In the genomic region with DNA sequence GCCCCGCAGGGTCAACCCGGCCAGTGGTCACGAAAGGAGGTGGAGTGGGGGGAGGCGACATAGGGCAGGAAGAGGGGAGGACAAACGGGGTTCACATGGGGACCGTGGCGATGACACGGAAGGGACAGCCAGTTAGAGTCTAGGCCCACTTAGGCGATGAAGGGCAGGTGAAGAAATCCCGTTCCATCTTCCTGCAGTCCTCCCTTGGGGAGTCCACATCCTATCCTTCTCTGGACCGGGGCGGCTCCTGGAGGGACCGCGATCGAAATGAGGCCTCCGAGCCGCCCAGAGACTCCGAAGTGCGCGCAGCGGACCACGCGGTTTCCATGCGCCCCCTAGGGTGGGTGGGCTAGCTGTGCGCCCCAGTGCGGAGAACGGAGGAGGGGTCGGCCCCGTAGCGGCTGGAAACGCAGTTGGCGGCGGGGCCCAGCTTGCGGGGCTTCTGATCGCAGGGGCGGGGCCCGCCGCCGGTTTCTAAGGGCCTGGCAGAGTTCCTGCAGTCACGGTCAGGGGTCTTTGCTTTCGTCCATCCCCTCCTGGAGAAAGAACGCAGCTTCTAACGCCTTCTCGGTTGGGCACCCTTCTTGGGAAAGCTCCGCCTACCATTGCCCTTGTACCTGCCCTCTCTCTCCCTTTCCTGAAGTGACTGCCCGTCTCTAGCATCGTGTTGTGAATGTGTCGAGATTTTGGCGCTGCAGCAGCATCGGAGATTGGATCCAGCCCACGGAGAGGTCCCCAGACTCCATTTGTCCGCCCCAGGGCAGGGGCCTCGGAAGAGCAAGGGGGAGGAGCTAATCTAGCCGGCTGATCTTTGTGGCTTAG, we compare ENCODE assay signal across 8 cellular contexts. TPM values are rescaled to one million over a fixed set of nuclear protein-coding genes. Genes with fewer than 3 reads are reported as not detected.
DNase-seq lines count a peak whose midpoint lies in the region; ATAC-seq and TF ChIP-seq lines count a peak whose summit lies in the region.

No MANE protein-coding gene starts in this region.

- intact Hi-C loops in CD4-positive, alpha-beta memory T cell (cut with micrococcal nuclease) = loop anchor here (2.0 kb wide), 1 partner anchor 37 kb away; a partner anchor contains a TSS

- no peaks in the 10 kb centered on the region for H3K27me3 ChIP-seq in CD4-positive, alpha-beta memory T cell (ENCODE audit: insufficient read depth, low read length)
- no peaks in the 10 kb centered on the region for H3K27me3 ChIP-seq in mucosa of rectum (ENCODE audit: control insufficient read depth in 2 of 2, insufficient read depth in 2 of 2, low read length in 2 of 2)

- peak overlapping the region; percentile 23 for H3K27ac ChIP-seq in CD4-positive, alpha-beta memory T cell (ENCODE audit: low read depth, low read length)
- no peak overlapping the region for H3K27ac ChIP-seq in mucosa of rectum (ENCODE audit: low read depth in 2 of 2, low read length in 2 of 2)

- peak overlapping the region; percentile 52 to 59 for H3K4me3 ChIP-seq in CD4-positive, alpha-beta memory T cell (ENCODE audit: low read length in 2 of 2)
- peak overlapping the region; percentile 70 to 78 for H3K4me3 ChIP-seq in mucosa of rectum (ENCODE audit: low read length in 2 of 2)

- no peaks in the 10 kb centered on the region for H3K27me3 Mint-ChIP-seq in CD4-positive, alpha-beta memory T cell
- H3K27me3 Mint-ChIP-seq in endothelial cell (ENCODE audit: unreplicated experiment) = peaks cover 4% of the 10 kb centered on the region

- ATAC-seq in GM19351 (IDR thresholded peaks at IDR 0.05; ENCODE audit: unreplicated experiment) = no peak
- ATAC-seq in HG03342 (IDR thresholded peaks at IDR 0.05; ENCODE audit: unreplicated experiment) = no peak

- peak overlapping the region; percentile 85 to 96 (median 92) for H3K4me3 Mint-ChIP-seq in CD4-positive, alpha-beta memory T cell
- peak overlapping the region; percentile 95 for H3K4me3 Mint-ChIP-seq in endothelial cell (ENCODE audit: unreplicated experiment)

- H3K4me1 ChIP-seq in CD4-positive, alpha-beta memory T cell (ENCODE audit: insufficient read depth, low read length) = peaks cover 10% of the 10 kb centered on the region
- peaks cover 11 to 12% of the 10 kb centered on the region in 2 donors for H3K4me1 ChIP-seq in mucosa of rectum (ENCODE audit: control insufficient read depth in 2 of 2, insufficient read depth in 2 of 2, low read length in 2 of 2)

- no peaks in the 10 kb centered on the region for H3K36me3 ChIP-seq in CD4-positive, alpha-beta memory T cell (ENCODE audit: insufficient read depth, low read length)
- H3K36me3 ChIP-seq in mucosa of rectum (ENCODE audit: control insufficient read depth in 2 of 2, insufficient read depth in 2 of 2, low read length in 2 of 2) = no peaks in the 10 kb centered on the region

- no peaks in the 10 kb centered on the region for H3K9me3 Mint-ChIP-seq in CD4-positive, alpha-beta memory T cell
- no peaks in the 10 kb centered on the region for H3K9me3 Mint-ChIP-seq in endothelial cell (ENCODE audit: unreplicated experiment)

- POLR2A ChIA-PET in CD4-positive, alpha-beta memory T cell (lab: Charles Lee; ENCODE audit: partially characterized antibody) = interaction anchor here (0.6 to 2.1 kb wide), 7 partner anchors 9 to 171 kb away, joined by 3 to 24 read pairs (median 3); a partner anchor contains a TSS

- H3K4me1 Mint-ChIP-seq in CD4-positive, alpha-beta memory T cell = peaks cover 9 to 20% (median 13%) of the 10 kb centered on the region in 4 donors
- peaks cover 8% of the 10 kb centered on the region for H3K4me1 Mint-ChIP-seq in endothelial cell (ENCODE audit: unreplicated experiment)

- CTCF ChIA-PET in CD4-positive, alpha-beta memory T cell (lab: Charles Lee; ENCODE audit: partially characterized antibody) = interaction anchor here (0.6 to 1.6 kb wide), 6 partner anchors 20 to 1011 kb away, joined by 3 to 5 read pairs (median 3); no protein-coding TSS in a partner anchor

- no peaks in the 10 kb centered on the region for H3K9me3 ChIP-seq in CD4-positive, alpha-beta memory T cell (ENCODE audit: control insufficient read depth in 1 of 2, low read length in 2 of 2)
- H3K9me3 ChIP-seq in mucosa of rectum (ENCODE audit: control insufficient read depth in 2 of 2, low read length in 2 of 2) = no peaks in the 10 kb centered on the region

- no peaks in the 10 kb centered on the region for H3K36me3 Mint-ChIP-seq in CD4-positive, alpha-beta memory T cell
- H3K36me3 Mint-ChIP-seq in endothelial cell (ENCODE audit: low read depth, unreplicated experiment) = no peaks in the 10 kb centered on the region

- peak overlapping the region; percentile 68 to 70 for H3K9ac ChIP-seq in mucosa of rectum (ENCODE audit: low read depth in 1 of 2, low read length in 2 of 2)

- DNase-seq in CD4-positive, alpha-beta memory T cell = peak; percentile 38 to 59 (median 44)
- DNase-seq in NCI-H1694 (lab: John Stamatoyannopoulos, UW) (peak; percentile 39), endothelial cell (ENCODE audit: low spot score) (peak; percentile 79)
- peak; percentile 25 to 28 for DNase-seq in activated CD8-positive, alpha-beta memory T cell treated with anti-CD3 and anti-CD28 coated beads for 4 hours (ENCODE audit: low read depth in 2 of 2)
- peak; percentile 29 to 60 for DNase-seq in stimulated activated CD8-positive, alpha-beta memory T cell treated with anti-CD3 and anti-CD28 coated beads, Interleukin-7, amount 100 ng/mL, for 4 hours (ENCODE audit: low read depth in 2 of 2)

- peak overlapping the region; percentile 2 to 95 (median 89) for H3K27ac Mint-ChIP-seq in CD4-positive, alpha-beta memory T cell
- H3K27ac Mint-ChIP-seq in endothelial cell (ENCODE audit: unreplicated experiment) = no peak overlapping the region

- peak; percentile 65 for TF ChIP-seq CTCF in endothelial cell (IDR thresholded peaks at IDR 0.05; ENCODE audit: unreplicated experiment)

RNA-seq across cellular contexts. Expression of a gene that starts 17.9 kb away (rescaled TPM):
- 1 to 10 TPM; 1.0 to 1.1 TPM for total RNA-seq in CD4-positive, alpha-beta memory T cell
- under 1 TPM; 0.61 to 0.98 TPM for polyA plus RNA-seq in CD4-positive, alpha-beta memory T cell
- 0.46 TPM for total RNA-seq in endothelial cell (ENCODE audit: unreplicated experiment)

RNA-seq across cellular contexts. Expression of a gene that starts 21.7 kb away (rescaled TPM):
- total RNA-seq in CD4-positive, alpha-beta memory T cell = 100 to 1,000 TPM; 137 to 150 TPM
- polyA plus RNA-seq in CD4-positive, alpha-beta memory T cell = 10 to 100 TPM; 66.8 to 74.0 TPM
- 36.3 TPM for total RNA-seq in endothelial cell (ENCODE audit: unreplicated experiment)

RNA-seq across cellular contexts. Expression of a gene that starts 28.3 kb away (rescaled TPM):
- 10 to 100 TPM; 12.9 to 13.0 TPM for total RNA-seq in CD4-positive, alpha-beta memory T cell
- 1 to 10 TPM; 1.6 to 5.9 TPM for polyA plus RNA-seq in CD4-positive, alpha-beta memory T cell
- 6.8 TPM for total RNA-seq in endothelial cell (ENCODE audit: unreplicated experiment)

RNA-seq across cellular contexts. Expression of a gene that starts 36.6 kb away (rescaled TPM):
- 10 to 100 TPM; 40.4 to 43.1 TPM for total RNA-seq in CD4-positive, alpha-beta memory T cell
- 10 to 100 TPM; 10.2 to 18.3 TPM for polyA plus RNA-seq in CD4-positive, alpha-beta memory T cell
- 23.8 TPM for total RNA-seq in endothelial cell (ENCODE audit: unreplicated experiment)

Comparison
In these comparisons a context has a peak if more than half of its experiments do, and no peak if none do; other contexts are left out.
1. DNase-seq: peak in every context shown above with its lines; median percentile 79 in endothelial cell; 44 in stimulated activated CD8-positive, alpha-beta memory T cell treated with anti-CD3 and anti-CD28 coated beads, Interleukin-7, amount 100 ng/mL, for 4 hours; 44 in CD4-positive, alpha-beta memory T cell; 39 in NCI-H1694; 26 in activated CD8-positive, alpha-beta memory T cell treated with anti-CD3 and anti-CD28 coated beads for 4 hours.